8 cellular contexts compared by ENCODE assay signal in the genomic region with DNA sequence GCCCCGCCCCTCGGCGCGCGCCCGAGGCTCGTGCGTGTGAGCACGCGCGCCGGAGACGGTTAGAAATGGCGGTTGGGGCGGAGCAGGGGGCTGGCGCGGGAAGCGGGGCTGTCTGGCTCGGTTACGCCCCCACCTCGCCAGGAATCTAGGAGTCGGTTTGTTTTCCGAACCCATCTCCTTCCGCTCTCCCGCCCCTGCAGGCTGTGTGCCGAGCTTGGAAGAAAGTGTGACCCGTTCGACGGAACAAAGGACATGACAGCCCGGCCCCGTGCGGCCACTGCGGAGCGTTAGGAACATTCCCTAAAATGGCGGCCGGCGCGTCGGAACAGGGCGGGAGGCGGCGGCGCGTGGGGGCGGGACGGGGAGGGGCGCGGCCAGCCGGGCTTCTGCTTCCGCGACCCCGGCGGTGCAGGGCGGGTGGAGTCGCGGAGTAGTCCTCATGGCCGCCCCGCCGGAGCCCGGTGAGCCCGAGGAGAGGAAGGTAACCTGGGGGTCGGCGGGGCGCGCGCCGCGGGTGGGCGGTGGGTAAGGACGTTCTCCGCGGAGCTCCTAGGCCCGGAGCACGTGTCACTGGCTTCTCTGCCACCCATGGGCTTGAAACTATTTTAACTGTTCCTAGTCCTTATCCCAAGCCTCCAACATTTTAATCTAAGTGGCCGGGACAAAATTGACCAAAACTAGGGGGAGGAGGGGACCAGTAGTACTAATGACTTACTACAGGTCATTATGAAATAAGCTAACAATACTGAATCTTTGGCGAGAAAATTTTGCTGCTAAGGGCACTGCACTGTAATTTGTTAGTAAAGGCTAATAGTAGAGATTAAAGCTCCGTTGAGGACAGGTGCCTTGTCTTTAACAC. TPM values are rescaled to one million over a fixed set of nuclear protein-coding genes. Genes with fewer than 3 reads are reported as not detected.
DNase-seq lines count a peak whose midpoint lies in the region; ATAC-seq and TF ChIP-seq lines count a peak whose summit lies in the region.

TSS of gene COX20 (plus strand) at position 383 of the 859 bp plus-strand sequence. CDS start at position 440, 57 bp downstream.

- TF ChIP-seq CTCF in GM10248 (IDR thresholded peaks at IDR 0.05; ENCODE audit: control extremely low read depth, extremely low read depth, low read depth, missing control alignments) (no peak), NB4 (IDR thresholded peaks at IDR 0.05; ENCODE audit: low read depth, low read length) (no peak), SU-DHL-6 (IDR thresholded peaks at IDR 0.05; ENCODE audit: insufficient read depth, low read length, poor library complexity, severe bottlenecking) (no peak), heart left ventricle (IDR thresholded peaks at IDR 0.05) (peak in 2 of 12 donors; percentile 13 to 29), upper lobe of left lung (IDR thresholded peaks at IDR 0.05) (peak in 1 of 6 experiments; percentile 24)

- intact Hi-C loops in heart left ventricle (cut with DNase I) (loop anchor here in 9 of 10 donors (1.0 to 10.0 kb wide), 9 partner anchors 29 to 1581 kb away; partner anchors contain the start of genes HNRNPU (in 7 of the 9), CEP170 (in 1 of the 9), DESI2 (in 1 of the 9) and SDCCAG8 (in 1 of the 9)), posterior cingulate gyrus (cut with DNase I) (loop anchor here (1.0 to 10.0 kb wide), 4 partner anchors 28 to 207 kb away; partner anchors contain the start of gene DESI2)

- WGBS in heart left ventricle, 4 donors, result 0 to 4% (median 1%) methylated on average over 12 to 77 of the region's 77 CpGs
- WGBS in upper lobe of left lung, 2 donors, result 0% methylated on average over 7 to 39 of the region's 77 CpGs

- peak; percentile 80 to 93 (median 87) for ATAC-seq in heart left ventricle
- peak; percentile 93 to 94 for ATAC-seq in upper lobe of left lung (ENCODE audit: low FRiP score in 2 of 2)

- H3K27me3 ChIP-seq in SU-DHL-6 (ENCODE audit: low read length) (no peaks in the 10 kb centered on the region), adipocyte (replicated peaks; ENCODE audit: control insufficient read depth, insufficient read depth, low read length) (no peaks in the 10 kb centered on the region), heart left ventricle (no peaks in the 10 kb centered on the region), upper lobe of left lung (no peaks in the 10 kb centered on the region)

- H3K4me3 ChIP-seq in NB4 (ENCODE audit: low read depth, low read length) (peak within 1 kb of the TSS; percentile 96), SU-DHL-6 (ENCODE audit: insufficient read depth, low read length, poor library complexity, severe bottlenecking) (peak within 1 kb of the TSS; percentile 98), adipocyte (ENCODE audit: low read length) (peak within 1 kb of the TSS; percentile 98), heart left ventricle (peak within 1 kb of the TSS; percentile 48 to 86 (median 78)), upper lobe of left lung (peak within 1 kb of the TSS; percentile 77 to 90 (median 82))

- H3K4me1 ChIP-seq in adipocyte (ENCODE audit: control insufficient read depth, insufficient read depth, low read length), result peaks cover 19% of the 10 kb centered on the region
- peaks cover 3 to 53% (median 26%) of the 10 kb centered on the region in 12 donors for H3K4me1 ChIP-seq in heart left ventricle
- H3K4me1 ChIP-seq in upper lobe of left lung, result peaks cover 23 to 51% (median 26%) of the 10 kb centered on the region in 4 donors

- DNase-seq in GM10248 (ENCODE audit: extremely low spot score) (peak; percentile 83), HEK293T (ENCODE audit: extremely low spot score) (peak; percentile 90), NB4 (ENCODE audit: low read depth) (no peak), adipocyte (ENCODE audit: low read depth) (peak; percentile 94), heart left ventricle (peak; percentile 92 to 94 (median 93)), posterior cingulate gyrus (peak; percentile 78 to 96 (median 84)), upper lobe of left lung (peak; percentile 87 to 99)

- no peaks in the 10 kb centered on the region for H3K9me2 ChIP-seq in SU-DHL-6 (replicated peaks; ENCODE audit: insufficient read depth, low read length)

- CTCF ChIA-PET in GM10248 (lab: Yijun Ruan, JAX), result interaction anchor here (1.1 to 16.8 kb wide), 6 partner anchors 10 to 207 kb away, joined by 3 to 204 read pairs (median 7); partner anchors contain the start of gene HNRNPU
- CTCF ChIA-PET in HEK293T (lab: Yijun Ruan, JAX), result interaction anchor here (0.5 to 2.0 kb wide), 6 partner anchors 26 to 243 kb away, joined by 3 to 11 read pairs (median 4); no protein-coding TSS in a partner anchor

- H3K4me2 ChIP-seq in SU-DHL-6 (ENCODE audit: low read depth, low read length, poor library complexity, severe bottlenecking), result peak within 1 kb of the TSS; percentile 97

- peak within 1 kb of the TSS; percentile 94 for H3K27ac ChIP-seq in SU-DHL-6 (ENCODE audit: low read depth, low read length)
- H3K27ac ChIP-seq in heart left ventricle, result peak within 1 kb of the TSS; percentile 96 to 100 (median 98)
- H3K27ac ChIP-seq in upper lobe of left lung, result peak within 1 kb of the TSS; percentile 97 to 100 (median 100)

- peaks cover 65% of the 10 kb centered on the region for H3F3A ChIP-seq in SU-DHL-6 (ENCODE audit: insufficient read depth)

- H3K79me2 ChIP-seq in SU-DHL-6 (ENCODE audit: insufficient read depth, low read length), result peaks cover 47% of the 10 kb centered on the region

- peak; percentile 57 for TF ChIP-seq POLR2A in NB4 (IDR thresholded peaks at IDR 0.05; ENCODE audit: extremely low read depth, insufficient read length)
- peak in 1 of 2 donors; percentile 33 for TF ChIP-seq POLR2A in heart left ventricle (IDR thresholded peaks at IDR 0.05)
- TF ChIP-seq POLR2A in upper lobe of left lung (IDR thresholded peaks at IDR 0.05), result peak in 3 of 4 donors; percentile 18 to 82 (median 73)

- no peaks in the 10 kb centered on the region for H4K20me1 ChIP-seq in SU-DHL-6 (ENCODE audit: low read depth, low read length)

- POLR2A ChIA-PET in GM10248 (lab: Yijun Ruan, JAX), result interaction anchor here (1.0 to 1.8 kb wide), 5 partner anchors 20 to 384 kb away, joined by 3 to 5 read pairs (median 4); partner anchors contain the start of gene HNRNPU
- POLR2A ChIA-PET in HEK293T (lab: Yijun Ruan, JAX), result interaction anchor here (0.5 to 9.6 kb wide), 25 partner anchors 10 to 487 kb away, joined by 3 to 127 read pairs (median 4); partner anchors contain the start of gene HNRNPU

- no peak for TF ChIP-seq EP300 in upper lobe of left lung (IDR thresholded peaks at IDR 0.05)

- H3K36me3 ChIP-seq in SU-DHL-6 (ENCODE audit: low read length), result no peaks in the 10 kb centered on the region; the same call in none of the 2 replicates
- peaks cover 24% of the 10 kb centered on the region for H3K36me3 ChIP-seq in adipocyte (ENCODE audit: control insufficient read depth, insufficient read depth, low read length, severe bottlenecking)
- H3K36me3 ChIP-seq in heart left ventricle, result peaks cover 0 to 28% (median 12%) of the 10 kb centered on the region in 9 donors
- peaks cover 0 to 10% (median 0%) of the 10 kb centered on the region in 4 donors for H3K36me3 ChIP-seq in upper lobe of left lung

- no peaks in the 10 kb centered on the region for H3K9me3 ChIP-seq in SU-DHL-6 (ENCODE audit: insufficient read depth, low read length)
- H3K9me3 ChIP-seq in adipocyte (ENCODE audit: control insufficient read depth, low read length), result no peaks in the 10 kb centered on the region
- H3K9me3 ChIP-seq in heart left ventricle, result no peaks in the 10 kb centered on the region
- no peaks in the 10 kb centered on the region for H3K9me3 ChIP-seq in upper lobe of left lung

- H3K9ac ChIP-seq in SU-DHL-6 (ENCODE audit: low read length) (peak within 1 kb of the TSS; percentile 98), adipocyte (ENCODE audit: low read length) (peak within 1 kb of the TSS; percentile 96)

- H2AFZ ChIP-seq in SU-DHL-6 (ENCODE audit: low read depth, low read length, severe bottlenecking), result peak within 1 kb of the TSS; percentile 98

TF ChIP-seq in HEK293T, 16 proteins besides CTCF, POLR2A, EP300 and RAD21:
- TF ChIP-seq ARNT (IDR thresholded peaks at IDR 0.05), result no peak; the same call in 1 of the 2 replicates
- no peak for TF ChIP-seq ZNF384 (IDR thresholded peaks at IDR 0.05)
- TF ChIP-seq HDGF (IDR thresholded peaks at IDR 0.05; ENCODE audit: borderline replicate concordance), result no peak
- no peak for TF ChIP-seq ELF4 (IDR thresholded peaks at IDR 0.05)
- TF ChIP-seq NFRKB (IDR thresholded peaks at IDR 0.05), result peak; percentile 38
- TF ChIP-seq FOXM1 (IDR thresholded peaks at IDR 0.05; ENCODE audit: borderline replicate concordance), result peak; percentile 84; the same call in 1 of the 2 replicates
TF ChIP-seq in HEK293T: peak in this region for 2.

RNA-seq across cellular contexts. Expression of gene COX20, which starts in this region (rescaled TPM):
- total RNA-seq in heart left ventricle (10 to 100 TPM; 43.5 to 77.4 (median 59.8) TPM), upper lobe of left lung (10 to 100 TPM in 5 of 6 donors, 1 to 10 TPM in 1; 9.4 to 35.3 (median 25.6) TPM)
- 100 to 1,000 TPM in 1 of 2 donors, 10 to 100 TPM in 1; 58.3 to 122 TPM for polyA plus RNA-seq in heart left ventricle
